16 cellular contexts compared by ENCODE assay signal in the genomic region with DNA sequence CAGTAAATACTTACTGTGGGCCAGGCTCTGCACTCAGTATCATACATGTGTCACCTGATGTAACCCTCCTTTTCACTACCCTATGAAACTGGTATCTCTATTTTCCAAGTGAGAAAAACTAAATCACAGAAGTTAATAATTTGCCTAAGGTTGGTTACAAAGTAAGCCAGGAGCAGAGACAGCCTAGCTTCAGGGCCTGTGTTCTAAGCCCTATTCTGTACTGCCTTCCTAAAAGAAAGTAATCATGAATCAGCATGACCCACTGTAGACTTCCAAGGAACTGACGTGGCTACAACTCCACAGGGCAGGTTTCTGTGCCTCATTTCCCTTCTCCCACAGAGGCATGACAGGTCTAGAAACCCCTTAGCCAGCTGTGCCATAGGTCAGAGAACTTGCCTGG. TPM values are rescaled to one million over a fixed set of nuclear protein-coding genes. Genes with fewer than 3 reads are reported as not detected.
DNase-seq lines count a peak whose midpoint lies in the region; ATAC-seq and TF ChIP-seq lines count a peak whose summit lies in the region.
"Had no signal": no experiment of that assay in that cellular context is flagged by ENCODE, and none has a peak within 500 bp of the region (broad histone marks: within the 10 kb centered on the region; RNA-seq: fewer than 3 reads in every experiment).

No MANE protein-coding gene starts in this region.

- no peak for ATAC-seq in activated T-cell treated with anti-CD3 and anti-CD28 coated beads, Interleukin-2, amount 50 U/mL, for 72 hours (replicated peaks in 1 of 2)
- no peak for ATAC-seq in activated T-cell treated with anti-CD3 and anti-CD28 coated beads, Interleukin-2, amount 50 U/mL, for 4 hours
- ATAC-seq in GM18505 (IDR thresholded peaks at IDR 0.05; ENCODE audit: unreplicated experiment) = no peak

- no peak for DNase-seq in activated T-cell treated with anti-CD3 and anti-CD28 coated beads, Interleukin-2, amount 50 U/mL, for 72 hours
- no peak for DNase-seq in activated T-cell treated with anti-CD3 and anti-CD28 coated beads, Interleukin-2, amount 50 U/mL, for 4 hours
- DNase-seq in fibroblast of pulmonary artery (ENCODE audit: low read depth) (peak; percentile 61), H7 (no peak), KG1 (lab: John Stamatoyannopoulos, UW) (no peak), NCI-H524 (lab: John Stamatoyannopoulos, UW) (no peak)
- DNase-seq: 8988T; activated CD4-positive, alpha-beta memory T cell treated with anti-CD3 and anti-CD28 coated beads, Interleukin-2, amount 10 ng/mL, durations not matched to agents 7 days and 5 days; activated naive CD8-positive, alpha-beta T cell treated with anti-CD3 and anti-CD28 coated beads for 36 hours; DND-41; effector memory CD4-positive, alpha-beta T cell; immature natural killer cell; NCI-H82 had no signal

- H3K36me3 Mint-ChIP-seq in activated T-cell treated with anti-CD3 and anti-CD28 coated beads, Interleukin-2, amount 50 U/mL, for 72 hours (ENCODE audit: insufficient read depth in 2 of 2) = peaks cover 4 to 18% of the 10 kb centered on the region in 2 donors
- H3K36me3 Mint-ChIP-seq in activated T-cell treated with anti-CD3 and anti-CD28 coated beads, Interleukin-2, amount 50 U/mL, for 4 hours (ENCODE audit: insufficient read depth) = peaks cover 38% of the 10 kb centered on the region

- H3K27ac ChIP-seq in OCI-LY3 (ENCODE audit: low read length) = peak overlapping the region; percentile 90

- H3K4me1 ChIP-seq in OCI-LY3 (ENCODE audit: low read length) = peaks cover 22% of the 10 kb centered on the region

- H3K4me3 Mint-ChIP-seq in activated T-cell treated with anti-CD3 and anti-CD28 coated beads, Interleukin-2, amount 50 U/mL, for 72 hours = no peak overlapping the region
- H3K4me3 Mint-ChIP-seq in activated T-cell treated with anti-CD3 and anti-CD28 coated beads, Interleukin-2, amount 50 U/mL, for 4 hours = no peak overlapping the region
- H3K4me3 Mint-ChIP-seq: activated CD4-positive, alpha-beta memory T cell treated with anti-CD3 and anti-CD28 coated beads, Interleukin-2, amount 10 ng/mL, durations not matched to agents 7 days and 5 days; activated naive CD8-positive, alpha-beta T cell treated with anti-CD3 and anti-CD28 coated beads for 36 hours; immature natural killer cell; neural crest cell had no signal

- H3K9me3 Mint-ChIP-seq in activated T-cell treated with anti-CD3 and anti-CD28 coated beads, Interleukin-2, amount 50 U/mL, for 72 hours = no peaks in the 10 kb centered on the region
- H3K9me3 Mint-ChIP-seq in activated T-cell treated with anti-CD3 and anti-CD28 coated beads, Interleukin-2, amount 50 U/mL, for 4 hours = no peaks in the 10 kb centered on the region
- H3K9me3 Mint-ChIP-seq: activated CD4-positive, alpha-beta memory T cell treated with anti-CD3 and anti-CD28 coated beads, Interleukin-2, amount 10 ng/mL, durations not matched to agents 7 days and 5 days; activated naive CD8-positive, alpha-beta T cell treated with anti-CD3 and anti-CD28 coated beads for 36 hours; immature natural killer cell; neural crest cell had no signal

- no peak for TF ChIP-seq CTCF in OCI-LY3 (IDR thresholded peaks at IDR 0.05; ENCODE audit: low read depth, low read length)
- no peak for TF ChIP-seq CTCF in fibroblast of pulmonary artery (IDR thresholded peaks at IDR 0.05; ENCODE audit: low read length, missing control alignments)

- peaks cover 9% of the 10 kb centered on the region for H3K4me1 Mint-ChIP-seq in activated T-cell treated with anti-CD3 and anti-CD28 coated beads, Interleukin-2, amount 50 U/mL, for 72 hours (ENCODE audit: low read depth)
- no peaks in the 10 kb centered on the region for H3K4me1 Mint-ChIP-seq in activated T-cell treated with anti-CD3 and anti-CD28 coated beads, Interleukin-2, amount 50 U/mL, for 4 hours (ENCODE audit: low read depth)
- H3K4me1 Mint-ChIP-seq: neural crest cell had no signal

- H3K9ac ChIP-seq in OCI-LY3 (ENCODE audit: low read length) = peak overlapping the region; percentile 46

- peaks cover 7% of the 10 kb centered on the region; the same call in 1 of the 2 replicates for H3K79me2 ChIP-seq in OCI-LY3 (ENCODE audit: low read length)

- H3K4me2 ChIP-seq in OCI-LY3 (ENCODE audit: low read length) = peak overlapping the region; percentile 68

- H3K27ac Mint-ChIP-seq in activated T-cell treated with anti-CD3 and anti-CD28 coated beads, Interleukin-2, amount 50 U/mL, for 72 hours = peak overlapping the region; percentile 57
- H3K27ac Mint-ChIP-seq: activated CD4-positive, alpha-beta memory T cell treated with anti-CD3 and anti-CD28 coated beads, Interleukin-2, amount 10 ng/mL, durations not matched to agents 7 days and 5 days; activated naive CD8-positive, alpha-beta T cell treated with anti-CD3 and anti-CD28 coated beads for 36 hours had no signal

- H2AFZ ChIP-seq in OCI-LY3 (ENCODE audit: low read depth, low read length) = no peak overlapping the region

- TF ChIP-seq POLR2A in GM18505 (IDR thresholded peaks at IDR 0.05; ENCODE audit: borderline replicate concordance, extremely low read depth, insufficient read depth, insufficient read length) = no peak

- H3K36me3 ChIP-seq in OCI-LY3 (replicated peaks; ENCODE audit: low read depth, low read length) = peaks cover 50% of the 10 kb centered on the region
- H3K36me3 ChIP-seq in H7 (replicated peaks; ENCODE audit: control insufficient read depth, insufficient read depth, low read length) = peaks cover 60% of the 10 kb centered on the region

- H3K4me3 ChIP-seq in OCI-LY3 (ENCODE audit: low read length) (0 out of 2 replicates have a peak overlapping the region, but pooled peaks have one; percentile 30), fibroblast of pulmonary artery (replicated peaks; ENCODE audit: low read depth, low read length) (no peak overlapping the region), H7 (ENCODE audit: insufficient read depth, low read depth, low read length) (no peak overlapping the region)

- H3K27me3 ChIP-seq in OCI-LY3 (ENCODE audit: low read depth, low read length) (no peaks in the 10 kb centered on the region), H7 (ENCODE audit: control insufficient read depth, insufficient read depth, low read length) (no peaks in the 10 kb centered on the region)

- no peaks in the 10 kb centered on the region for H4K20me1 ChIP-seq in OCI-LY3 (ENCODE audit: insufficient read depth, low read length)

- no peaks in the 10 kb centered on the region for H3K27me3 Mint-ChIP-seq in activated T-cell treated with anti-CD3 and anti-CD28 coated beads, Interleukin-2, amount 50 U/mL, for 72 hours (ENCODE audit: low read depth)
- H3K27me3 Mint-ChIP-seq in activated T-cell treated with anti-CD3 and anti-CD28 coated beads, Interleukin-2, amount 50 U/mL, for 4 hours (ENCODE audit: low read depth) = no peaks in the 10 kb centered on the region
- H3K27me3 Mint-ChIP-seq: activated CD4-positive, alpha-beta memory T cell treated with anti-CD3 and anti-CD28 coated beads, Interleukin-2, amount 10 ng/mL, durations not matched to agents 7 days and 5 days; activated naive CD8-positive, alpha-beta T cell treated with anti-CD3 and anti-CD28 coated beads for 36 hours had no signal

- no peaks in the 10 kb centered on the region for H3K9me3 ChIP-seq in OCI-LY3 (ENCODE audit: insufficient read depth, low read length)

RNA-seq across cellular contexts. Expression of gene ZNF142, which starts 14.3 kb away (rescaled TPM):
- 10 to 100 TPM; 41.3 to 46.6 TPM for total RNA-seq in activated T-cell treated with anti-CD3 and anti-CD28 coated beads, Interleukin-2, amount 50 U/mL, for 72 hours
- 10 to 100 TPM; 68.5 to 75.5 (median 70.5) TPM for total RNA-seq in activated T-cell treated with anti-CD3 and anti-CD28 coated beads, Interleukin-2, amount 50 U/mL, for 4 hours
- total RNA-seq in H7 (2014; rRNA removed; shearing (Covaris generic)) = 14.6 and 14.8 TPM in 2 replicates

RNA-seq across cellular contexts. Expression of gene BCS1L, which starts 14.4 kb away (rescaled TPM):
- total RNA-seq in activated T-cell treated with anti-CD3 and anti-CD28 coated beads, Interleukin-2, amount 50 U/mL, for 72 hours = 10 to 100 TPM; 55.3 to 86.5 TPM
- total RNA-seq in activated T-cell treated with anti-CD3 and anti-CD28 coated beads, Interleukin-2, amount 50 U/mL, for 4 hours = 100 to 1,000 TPM in 1 of 3 donors, 10 to 100 TPM in 2; 94.1 to 106 (median 97.4) TPM
- total RNA-seq in H7 (2014; rRNA removed; shearing (Covaris generic)) = 31.1 and 32.2 TPM in 2 replicates

RNA-seq across cellular contexts. Expression of gene RNF25, which starts 26.7 kb away (rescaled TPM):
- 10 to 100 TPM; 18.5 to 24.5 TPM for total RNA-seq in activated T-cell treated with anti-CD3 and anti-CD28 coated beads, Interleukin-2, amount 50 U/mL, for 72 hours
- 10 to 100 TPM; 25.6 to 34.6 (median 32.7) TPM for total RNA-seq in activated T-cell treated with anti-CD3 and anti-CD28 coated beads, Interleukin-2, amount 50 U/mL, for 4 hours
- total RNA-seq in H7 (2014; rRNA removed; shearing (Covaris generic)) = 40.6 and 55.5 TPM in 2 replicates

RNA-seq across cellular contexts. Expression of gene STK36, which starts 26.8 kb away (rescaled TPM):
- total RNA-seq in activated T-cell treated with anti-CD3 and anti-CD28 coated beads, Interleukin-2, amount 50 U/mL, for 72 hours = 10 to 100 TPM; 15.3 to 22.1 TPM
- total RNA-seq in activated T-cell treated with anti-CD3 and anti-CD28 coated beads, Interleukin-2, amount 50 U/mL, for 4 hours = 10 to 100 TPM; 15.7 to 18.3 (median 15.7) TPM
- 20.4 and 29.4 TPM in 2 replicates for total RNA-seq in H7 (2014; rRNA removed; shearing (Covaris generic))

RNA-seq across cellular contexts. Expression of gene PLCD4, which starts 37.4 kb away (rescaled TPM):
- under 1 TPM; 0.24 to 0.35 TPM for total RNA-seq in activated T-cell treated with anti-CD3 and anti-CD28 coated beads, Interleukin-2, amount 50 U/mL, for 72 hours
- under 1 TPM in 2 of 3 donors, not detected in 1; 0.05 to 0.40 TPM for total RNA-seq in activated T-cell treated with anti-CD3 and anti-CD28 coated beads, Interleukin-2, amount 50 U/mL, for 4 hours
- total RNA-seq in H7 (2014; rRNA removed; shearing (Covaris generic)) = not detected in 2 replicates
